ENCODE assay signal across 27 cellular contexts in the genomic region with DNA sequence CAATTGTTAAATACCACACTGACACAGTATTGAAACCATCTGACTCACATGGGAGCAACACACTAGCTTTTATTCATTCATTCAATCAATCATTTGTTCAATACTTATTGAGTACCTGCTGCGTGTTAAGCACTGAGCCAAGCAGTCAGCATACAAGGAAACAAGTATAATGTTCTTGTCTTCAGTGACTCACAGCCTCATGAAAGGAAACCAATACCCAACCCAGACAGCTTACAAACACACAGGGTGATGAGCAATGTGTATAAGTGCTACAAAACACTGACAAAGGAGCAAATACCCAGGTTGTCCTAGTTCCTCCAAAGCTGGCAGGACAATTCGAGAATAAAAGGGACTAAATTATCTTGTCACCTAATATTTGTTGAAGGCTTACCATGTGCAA.
DNase-seq lines count a peak whose midpoint lies in the region; ATAC-seq, FAIRE-seq and TF ChIP-seq lines count a peak whose summit lies in the region.
"Had no signal": no experiment of that assay in that cellular context is flagged by ENCODE, and none has a peak within 500 bp of the region (broad histone marks: within the 10 kb centered on the region; RNA-seq: fewer than 3 reads in every experiment).

No MANE protein-coding gene starts in this region.

- no peaks in the 10 kb centered on the region for H3K4me1 Mint-ChIP-seq in endothelial cell (ENCODE audit: unreplicated experiment)

- H3K27ac ChIP-seq in A549: peak overlapping the region; percentile 64 to 71
- no peak overlapping the region for H3K27ac ChIP-seq in OCI-LY3 (ENCODE audit: low read length)
- H3K27ac ChIP-seq in osteoblast (ENCODE audit: low read depth, low read length): no peak overlapping the region
- H3K27ac ChIP-seq: coronary artery, lower lobe of right lung, ovary, upper lobe of left lung, WERI-Rb-1 had no signal

- H3K9me3 ChIP-seq in A549 (peaks cover 4% of the 10 kb centered on the region; the same call in 2 of the 3 replicates), OCI-LY3 (ENCODE audit: insufficient read depth, low read length) (peaks cover 10% of the 10 kb centered on the region; the same call in 1 of the 2 replicates), osteoblast (ENCODE audit: low read depth, low read length) (no peaks in the 10 kb centered on the region)
- H3K9me3 ChIP-seq: lower lobe of right lung, ovary, upper lobe of left lung had no signal

- 11% methylated on average over 2 of the region's 2 CpGs for whole genome bisulfite sequencing in A549 (ENCODE audit: missing lambda C conversion rate)

- TF ChIP-seq POLR2A in A549 (IDR thresholded peaks at IDR 0.05; ENCODE audit: low read length): no peak

- ATAC-seq in A549: peak; percentile 86 to 93
- ATAC-seq in left colon: peak; percentile 77
- ATAC-seq in left ventricle myocardium superior: no peak
- ATAC-seq: lower lobe of right lung had no signal

- H3K36me3 ChIP-seq in OCI-LY3 (replicated peaks; ENCODE audit: low read depth, low read length) (peaks cover 4% of the 10 kb centered on the region), osteoblast (ENCODE audit: insufficient read depth, low read length) (no peaks in the 10 kb centered on the region)
- H3K36me3 ChIP-seq: lower lobe of right lung, ovary, upper lobe of left lung, WERI-Rb-1 had no signal

- peaks cover 3% of the 10 kb centered on the region for H3K36me3 Mint-ChIP-seq in endothelial cell (ENCODE audit: low read depth, unreplicated experiment)

- POLR2A ChIA-PET in A549 (lab: Yijun Ruan, JAX): interaction anchor here (0.5 kb wide), 1 partner anchor 178 kb away, joined by 3 read pairs; no protein-coding TSS in a partner anchor

- intact Hi-C loops in left colon (cut with DNase I, micrococcal nuclease): no loop called here
- intact Hi-C loops in left ventricle myocardium superior (cut with micrococcal nuclease): no loop called here

- no peak overlapping the region for H3K4me3 Mint-ChIP-seq in endothelial cell (ENCODE audit: unreplicated experiment)

- no peak for TF ChIP-seq CTCF in A549 (IDR thresholded peaks at IDR 0.05)
- no peak for TF ChIP-seq CTCF in OCI-LY3 (IDR thresholded peaks at IDR 0.05; ENCODE audit: low read depth, low read length)
- no peak for TF ChIP-seq CTCF in epithelial cell of esophagus (IDR thresholded peaks at IDR 0.05; ENCODE audit: insufficient read depth, low read depth, low read length, missing control alignments)
- TF ChIP-seq CTCF in endothelial cell (IDR thresholded peaks at IDR 0.05; ENCODE audit: unreplicated experiment): no peak
- no peak for TF ChIP-seq CTCF in osteoblast (IDR thresholded peaks at IDR 0.05; ENCODE audit: extremely low read depth, low read depth, low read length)

- H3K4me3 ChIP-seq in A549 (no peak overlapping the region), OCI-LY3 (ENCODE audit: low read length) (no peak overlapping the region), epithelial cell of esophagus (ENCODE audit: low read length) (no peak overlapping the region), osteoblast (ENCODE audit: insufficient read depth, low read length) (no peak overlapping the region)
- H3K4me3 ChIP-seq: coronary artery, lower lobe of right lung, ovary, skin epidermis, upper lobe of left lung had no signal

- no peak for TF ChIP-seq EP300 in A549 (IDR thresholded peaks at IDR 0.05)

- no peak overlapping the region for H3K9ac ChIP-seq in OCI-LY3 (ENCODE audit: low read length)

- no peaks in the 10 kb centered on the region for H3K79me2 ChIP-seq in OCI-LY3 (ENCODE audit: low read length)
- H3K79me2 ChIP-seq in osteoblast (ENCODE audit: insufficient read depth, low read length): no peaks in the 10 kb centered on the region

- H3K4me1 ChIP-seq in A549: peaks cover 38% of the 10 kb centered on the region
- peaks cover 9% of the 10 kb centered on the region for H3K4me1 ChIP-seq in OCI-LY3 (ENCODE audit: low read length)
- H3K4me1 ChIP-seq in osteoblast (ENCODE audit: insufficient read depth, low read length): no peaks in the 10 kb centered on the region
- H3K4me1 ChIP-seq: lower lobe of right lung, upper lobe of left lung had no signal

- no peaks in the 10 kb centered on the region for H3K27me3 Mint-ChIP-seq in endothelial cell (ENCODE audit: unreplicated experiment)

- peak overlapping the region; percentile 55 for H2AFZ ChIP-seq in OCI-LY3 (ENCODE audit: low read depth, low read length)
- no peak overlapping the region for H2AFZ ChIP-seq in osteoblast (ENCODE audit: low read length)

- H3K4me2 ChIP-seq in A549 (peak overlapping the region; percentile 64), OCI-LY3 (ENCODE audit: low read length) (peak overlapping the region; percentile 35), osteoblast (ENCODE audit: insufficient read depth, low read length) (no peak overlapping the region)

- 0 out of 5 replicates have a peak, but pooled peaks of 1 of the 2 experiments have one; percentile 13 for TF ChIP-seq RAD21 in A549 (conservative IDR thresholded peaks at IDR 0.05 in 1 of 2, IDR thresholded peaks at IDR 0.05 in 1 of 2)

- CTCF ChIA-PET in A549 (lab: Yijun Ruan, JAX): no interaction called here

- peak; percentile 27 to 73 for DNase-seq in A549 (ENCODE audit: low read depth in 1 of 2, low spot score in 1 of 2)
- peak; percentile 93 for DNase-seq in epithelial cell of esophagus (ENCODE audit: low read depth)
- no peak for DNase-seq in left colon
- no peak for DNase-seq in EL
- DNase-seq in endothelial cell (ENCODE audit: low spot score): no peak
- no peak for DNase-seq in left ventricle myocardium superior
- DNase-seq in osteoblast (ENCODE audit: insufficient read length, low spot score, missing footprints): no peak
- DNase-seq: 8988T; activated CD8-positive, alpha-beta memory T cell treated with anti-CD3 and anti-CD28 coated beads, Interleukin-2, amount 50 U/mL, for 48 hours; activated naive CD4-positive, alpha-beta T cell treated with Interleukin-2 at 50 U/mL for 16 hours; amygdala; GDM1; GOT3; lower lobe of right lung; NCI-H1105 treated with DMSO at 0.1 percent for 48 hours; NCI-H2081 treated with DMSO at 0.1 percent for 48 hours; NCI-H524; ovary; SHP77 treated with DMSO at 0.1 percent for 48 hours; stimulated activated CD4-positive, alpha-beta T cell treated with anti-CD3 and anti-CD28 coated beads, Interleukin-4, amount 100 ng/mL, for 24 hours; upper lobe of left lung; WERI-Rb-1 had no signal

- no peak for FAIRE-seq in A549 (lab: Jason Lieb, UNC)
- FAIRE-seq: D721Med, GM19239 had no signal

- H3K27me3 ChIP-seq in OCI-LY3 (ENCODE audit: low read depth, low read length): no peaks in the 10 kb centered on the region
- no peaks in the 10 kb centered on the region for H3K27me3 ChIP-seq in osteoblast (ENCODE audit: insufficient read depth, low read length)
- H3K27me3 ChIP-seq: ovary, upper lobe of left lung had no signal

- H4K20me1 ChIP-seq in OCI-LY3 (ENCODE audit: insufficient read depth, low read length): no peaks in the 10 kb centered on the region
- no peaks in the 10 kb centered on the region for H4K20me1 ChIP-seq in osteoblast (ENCODE audit: insufficient read depth, low read length)

- H3K9me3 Mint-ChIP-seq in endothelial cell (ENCODE audit: unreplicated experiment): no peaks in the 10 kb centered on the region

- no peak overlapping the region for H3K27ac Mint-ChIP-seq in endothelial cell (ENCODE audit: unreplicated experiment)

TF ChIP-seq in A549, 52 proteins besides CTCF, POLR2A, EP300 and RAD21:
- no peak for TF ChIP-seq EHF (CRISPR knock-in tag; IDR thresholded peaks at IDR 0.05)
- TF ChIP-seq FOSL2 (IDR thresholded peaks at IDR 0.05): peak; percentile 66
- TF ChIP-seq FOSL2 (CRISPR knock-in tag; IDR thresholded peaks at IDR 0.05): peak; percentile 62; the same call in 1 of the 2 replicates
- 0 out of 4 replicates have a peak, but pooled peaks of 1 of the 2 experiments have one; percentile 15 for TF ChIP-seq CEBPB (IDR thresholded peaks at IDR 0.05)
- no peak for TF ChIP-seq TFCP2L1 (CRISPR knock-in tag; IDR thresholded peaks at IDR 0.05)
- TF ChIP-seq BCL3 (IDR thresholded peaks at IDR 0.05): no peak
- TF ChIP-seq BHLHE40 (IDR thresholded peaks at IDR 0.05; ENCODE audit: low read depth, low read length): no peak
- peak; percentile 43; the same call in 1 of the 2 replicates for TF ChIP-seq JUNB (IDR thresholded peaks at IDR 0.05)
- no peak for TF ChIP-seq ZFP36 (IDR thresholded peaks at IDR 0.05; ENCODE audit: borderline replicate concordance, partially characterized antibody)
- no peak for TF ChIP-seq PBX3 (IDR thresholded peaks at IDR 0.05)

Comparison
In these comparisons a context has a peak if more than half of its experiments do, and no peak if none do; other contexts are left out.
1. DNase-seq: peak in A549 (2 of 2) and epithelial cell of esophagus (single experiment); none in left colon (0 of 2), EL (single experiment), endothelial cell (single experiment), left ventricle myocardium superior (single experiment) and osteoblast (single experiment).
2. H3K27ac ChIP-seq: peak in A549 (2 of 2); none in OCI-LY3 (single experiment) and osteoblast (single experiment).